8 cellular contexts compared by ENCODE assay signal in genomic region chr12:112381421-112381897, GRCh38. TPM values are rescaled to one million over a fixed set of nuclear protein-coding genes. Genes with fewer than 3 reads are reported as not detected.
A peak's percentile ranks its signal among the peaks of the same experiment; 100 is the strongest.
DNase-seq lines count a peak whose midpoint lies in the region; ATAC-seq and TF ChIP-seq lines count a peak whose summit lies in the region.

No MANE protein-coding gene starts in this region.

- no peak for TF ChIP-seq POLR2A in vagina (IDR thresholded peaks at IDR 0.05)

- peak overlapping the region; percentile 68 for H3K27ac ChIP-seq in HUES48 (ENCODE audit: low read depth, low read length)
- H3K27ac ChIP-seq in naive thymus-derived CD4-positive, alpha-beta T cell (ENCODE audit: low read depth, low read length), result peak overlapping the region; percentile 76
- H3K27ac ChIP-seq in vagina, result peak overlapping the region; percentile 77

- CTCF ChIA-PET in naive thymus-derived CD4-positive, alpha-beta T cell (lab: Charles Lee), result no interaction called here

- H3K36me3 ChIP-seq in HUES48 (ENCODE audit: control insufficient read depth, insufficient read depth, low read length), result no peaks in the 10 kb centered on the region
- H3K36me3 ChIP-seq in naive thymus-derived CD4-positive, alpha-beta T cell (ENCODE audit: control insufficient read depth in 2 of 3, insufficient read depth in 3 of 3, low read length in 3 of 3), result no peaks in the 10 kb centered on the region
- no peaks in the 10 kb centered on the region for H3K36me3 ChIP-seq in vagina

- peak; percentile 67 for DNase-seq in ELF-1 (ENCODE audit: low read depth, low spot score)
- DNase-seq in activated CD4-positive, alpha-beta T cell treated with anti-CD3 and anti-CD28 coated beads for 48 hours, result peak; percentile 31
- DNase-seq in epithelial cell of esophagus (ENCODE audit: low read depth), result peak; percentile 18
- peak in 3 of 9 donors; percentile 1 to 68 (median 28) for DNase-seq in naive thymus-derived CD4-positive, alpha-beta T cell
- no peak for DNase-seq in vagina (ENCODE audit: extremely low spot score in 2 of 2)
- no peak for DNase-seq in AG08395 (ENCODE audit: low spot score)

- no peaks in the 10 kb centered on the region for H3K9me3 Mint-ChIP-seq in naive thymus-derived CD4-positive, alpha-beta T cell

- ATAC-seq in GM21528 (IDR thresholded peaks at IDR 0.05; ENCODE audit: low FRiP score, unreplicated experiment), result peak; percentile 67
- peak; percentile 19 for ATAC-seq in naive thymus-derived CD4-positive, alpha-beta T cell

- H3K4me1 ChIP-seq in HUES48 (ENCODE audit: control insufficient read depth, insufficient read depth, low read length), result peaks cover 9% of the 10 kb centered on the region; the same call in 1 of the 2 replicates
- H3K4me1 ChIP-seq in naive thymus-derived CD4-positive, alpha-beta T cell (ENCODE audit: control insufficient read depth in 2 of 2, insufficient read depth in 2 of 2, low read length in 2 of 2), result peaks cover 6 to 15% of the 10 kb centered on the region in 2 donors
- H3K4me1 ChIP-seq in vagina, result peaks cover 32% of the 10 kb centered on the region

- H3K9me3 ChIP-seq in HUES48 (ENCODE audit: control insufficient read depth, insufficient read depth, low read length), result no peaks in the 10 kb centered on the region
- no peaks in the 10 kb centered on the region for H3K9me3 ChIP-seq in naive thymus-derived CD4-positive, alpha-beta T cell (ENCODE audit: control insufficient read depth in 2 of 3, low read length in 3 of 3)
- no peaks in the 10 kb centered on the region for H3K9me3 ChIP-seq in vagina

- POLR2A ChIA-PET in naive thymus-derived CD4-positive, alpha-beta T cell (lab: Charles Lee), result interaction anchor here (0.6 to 1.0 kb wide), 3 partner anchors 11 to 274 kb away, joined by 3 to 6 read pairs (median 3); no protein-coding TSS in a partner anchor

- intact Hi-C loops in naive thymus-derived CD4-positive, alpha-beta T cell (cut with micrococcal nuclease), result loop anchor here (5.0 to 10.0 kb wide), 2 partner anchors 694 to 787 kb away; partner anchors contain the start of genes ATXN2 (in 2 of the 2), ACAD10 (in 1 of the 2) and BRAP (in 1 of the 2)
- intact Hi-C loops in vagina (cut with DNase I), result loop anchor here (10.0 kb wide), 1 partner anchor 187 kb away; no protein-coding TSS in a partner anchor

- peak overlapping the region; percentile 66 for H3K9ac ChIP-seq in HUES48 (ENCODE audit: low read depth, low read length)

- peak overlapping the region; percentile 89 for H3K4me3 ChIP-seq in HUES48 (ENCODE audit: low read depth, low read length)
- H3K4me3 ChIP-seq in epithelial cell of esophagus (ENCODE audit: low read length), result peak overlapping the region; percentile 68
- H3K4me3 ChIP-seq in naive thymus-derived CD4-positive, alpha-beta T cell (ENCODE audit: low read length), result peak overlapping the region; percentile 51
- H3K4me3 ChIP-seq in vagina, result peak overlapping the region; percentile 75 to 77

- H3K4me1 Mint-ChIP-seq in naive thymus-derived CD4-positive, alpha-beta T cell, result peaks cover 11 to 33% (median 27%) of the 10 kb centered on the region in 7 donors

- TF ChIP-seq CTCF in epithelial cell of esophagus (IDR thresholded peaks at IDR 0.05; ENCODE audit: insufficient read depth, low read depth, low read length, missing control alignments) (no peak), vagina (IDR thresholded peaks at IDR 0.05) (no peak)

- peak overlapping the region; percentile 69 to 96 (median 84) for H3K27ac Mint-ChIP-seq in naive thymus-derived CD4-positive, alpha-beta T cell

- H3K27me3 ChIP-seq in HUES48 (ENCODE audit: control insufficient read depth, insufficient read depth, low read length), result no peaks in the 10 kb centered on the region
- no peaks in the 10 kb centered on the region for H3K27me3 ChIP-seq in naive thymus-derived CD4-positive, alpha-beta T cell (ENCODE audit: control insufficient read depth in 2 of 2, insufficient read depth in 2 of 2, low read length in 2 of 2)
- H3K27me3 ChIP-seq in vagina, result no peaks in the 10 kb centered on the region

- H3K36me3 Mint-ChIP-seq in naive thymus-derived CD4-positive, alpha-beta T cell, result peaks cover 0 to 4% (median 0%) of the 10 kb centered on the region in 5 donors

- peak overlapping the region; percentile 87 to 97 (median 94) for H3K4me3 Mint-ChIP-seq in naive thymus-derived CD4-positive, alpha-beta T cell

- H3K27me3 Mint-ChIP-seq in naive thymus-derived CD4-positive, alpha-beta T cell, result no peaks in the 10 kb centered on the region

RNA-seq across cellular contexts. Expression of gene HECTD4, which starts 0.8 kb away (rescaled TPM):
- total RNA-seq in naive thymus-derived CD4-positive, alpha-beta T cell, result 10 to 100 TPM; 44.9 to 57.7 (median 51.4) TPM
- polyA plus RNA-seq in naive thymus-derived CD4-positive, alpha-beta T cell, result 1 to 10 TPM; 3.1 to 4.9 TPM
- 79.6 TPM for total RNA-seq in vagina

RNA-seq across cellular contexts. Expression of gene RPL6, which starts 27.9 kb away (rescaled TPM):
- total RNA-seq in naive thymus-derived CD4-positive, alpha-beta T cell, result 1,000 to 10,000 TPM; 1,134 to 1,668 (median 1,601) TPM
- polyA plus RNA-seq in naive thymus-derived CD4-positive, alpha-beta T cell, result 100 to 1,000 TPM; 697 to 787 TPM
- 1,081 TPM for total RNA-seq in vagina

RNA-seq across cellular contexts. Expression of gene PTPN11, which starts 37.3 kb away (rescaled TPM):
- total RNA-seq in naive thymus-derived CD4-positive, alpha-beta T cell, result 10 to 100 TPM; 43.5 to 94.7 (median 46.7) TPM
- 10 to 100 TPM; 70.2 to 78.1 TPM for polyA plus RNA-seq in naive thymus-derived CD4-positive, alpha-beta T cell
- 57.2 TPM for total RNA-seq in vagina

Comparison
In these comparisons a context has a peak if more than half of its experiments do, and no peak if none do; other contexts are left out.
1. DNase-seq: peak in ELF-1 (single experiment), activated CD4-positive, alpha-beta T cell treated with anti-CD3 and anti-CD28 coated beads for 48 hours (single experiment) and epithelial cell of esophagus (single experiment); none in vagina (0 of 2) and AG08395 (single experiment).
2. Peak in every context shown above with its lines, with median percentiles within 50 percentile points of each other: H3K27ac ChIP-seq and H3K4me3 ChIP-seq.